ENCODE assay signal across 1 cellular context in the genomic region with DNA sequence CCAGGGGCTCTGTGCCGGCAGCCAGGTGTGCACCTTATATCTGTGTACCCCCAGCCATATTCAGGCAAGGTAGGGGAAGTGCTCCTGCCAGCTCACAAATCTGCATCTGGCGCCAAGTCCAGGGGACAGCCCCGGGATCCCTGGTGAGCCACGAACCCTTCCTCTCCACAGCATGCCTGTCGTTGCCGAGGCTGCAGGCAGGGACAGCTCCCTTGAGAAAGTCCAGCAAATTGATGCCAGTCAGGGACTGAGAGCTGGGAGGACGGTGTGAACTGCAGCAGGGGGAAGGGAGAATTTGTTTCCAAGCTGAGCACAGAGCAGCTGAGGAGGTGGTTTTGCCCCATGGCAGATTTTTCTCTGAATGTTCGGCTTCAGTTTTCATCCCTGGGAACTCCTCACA.
TF ChIP-seq lines count a peak whose summit lies in the region.

No MANE protein-coding gene starts in this region.

TF ChIP-seq in SK-N-SH, 30 proteins besides CTCF, POLR2A, EP300 and RAD21 (continued from another document):
- TF ChIP-seq IRF3 (IDR thresholded peaks at IDR 0.05; ENCODE audit: low read depth, low read length) (no peak), ELF1 (IDR thresholded peaks at IDR 0.05) (no peak), POLR2AphosphoS5 (IDR thresholded peaks at IDR 0.05; ENCODE audit: low read depth, low read length) (no peak), PBX3 (IDR thresholded peaks at IDR 0.05) (no peak), GABPA (IDR thresholded peaks at IDR 0.05; ENCODE audit: low read depth) (no peak), YY1 (IDR thresholded peaks at IDR 0.05; ENCODE audit: low read depth) (no peak), NRF1 (IDR thresholded peaks at IDR 0.05; ENCODE audit: low read depth, low read length) (no peak), FOSL2 (IDR thresholded peaks at IDR 0.05; ENCODE audit: borderline replicate concordance, low read depth) (no peak), GATA2 (CRISPR knock-in tag; IDR thresholded peaks at IDR 0.05) (no peak), JUND (IDR thresholded peaks at IDR 0.05) (no peak)
- TF ChIP-seq, protein P1, sequence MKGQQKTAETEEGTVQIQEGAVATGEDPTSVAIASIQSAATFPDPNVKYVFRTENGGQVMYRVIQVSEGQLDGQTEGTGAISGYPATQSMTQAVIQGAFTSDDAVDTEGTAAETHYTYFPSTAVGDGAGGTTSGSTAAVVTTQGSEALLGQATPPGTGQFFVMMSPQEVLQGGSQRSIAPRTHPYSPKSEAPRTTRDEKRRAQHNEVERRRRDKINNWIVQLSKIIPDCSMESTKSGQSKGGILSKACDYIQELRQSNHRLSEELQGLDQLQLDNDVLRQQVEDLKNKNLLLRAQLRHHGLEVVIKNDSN (IDR thresholded peaks at IDR 0.05; ENCODE audit: borderline replicate concordance, low read depth): no peak
- TF ChIP-seq, protein P2, sequence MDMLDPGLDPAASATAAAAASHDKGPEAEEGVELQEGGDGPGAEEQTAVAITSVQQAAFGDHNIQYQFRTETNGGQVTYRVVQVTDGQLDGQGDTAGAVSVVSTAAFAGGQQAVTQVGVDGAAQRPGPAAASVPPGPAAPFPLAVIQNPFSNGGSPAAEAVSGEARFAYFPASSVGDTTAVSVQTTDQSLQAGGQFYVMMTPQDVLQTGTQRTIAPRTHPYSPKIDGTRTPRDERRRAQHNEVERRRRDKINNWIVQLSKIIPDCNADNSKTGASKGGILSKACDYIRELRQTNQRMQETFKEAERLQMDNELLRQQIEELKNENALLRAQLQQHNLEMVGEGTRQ (IDR thresholded peaks at IDR 0.05; ENCODE audit: borderline replicate concordance, low read depth, low read length): no peak
